Comparison of ENCODE assay signal across 1 cellular context in genomic region chr15:41692049-41692448, GRCh38.
TF ChIP-seq lines count a peak whose summit lies in the region.

No MANE protein-coding gene starts in this region.

TF ChIP-seq in SK-N-SH, 30 proteins besides CTCF, POLR2A, EP300 and RAD21 (continued from another document):
- TF ChIP-seq, protein P1, sequence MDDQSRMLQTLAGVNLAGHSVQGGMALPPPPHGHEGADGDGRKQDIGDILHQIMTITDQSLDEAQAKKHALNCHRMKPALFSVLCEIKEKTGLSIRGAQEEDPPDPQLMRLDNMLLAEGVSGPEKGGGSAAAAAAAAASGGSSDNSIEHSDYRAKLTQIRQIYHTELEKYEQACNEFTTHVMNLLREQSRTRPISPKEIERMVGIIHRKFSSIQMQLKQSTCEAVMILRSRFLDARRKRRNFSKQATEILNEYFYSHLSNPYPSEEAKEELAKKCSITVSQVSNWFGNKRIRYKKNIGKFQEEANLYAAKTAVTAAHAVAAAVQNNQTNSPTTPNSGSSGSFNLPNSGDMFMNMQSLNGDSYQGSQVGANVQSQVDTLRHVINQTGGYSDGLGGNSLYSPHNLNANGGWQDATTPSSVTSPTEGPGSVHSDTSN (IDR thresholded peaks at IDR 0.05): no peak
- no peak for TF ChIP-seq JUND (IDR thresholded peaks at IDR 0.05)
- no peak for TF ChIP-seq MEF2A (IDR thresholded peaks at IDR 0.05; ENCODE audit: borderline replicate concordance, low read depth)
- no peak for TF ChIP-seq MXI1 (IDR thresholded peaks at IDR 0.05; ENCODE audit: low read depth, low read length)
- no peak for TF ChIP-seq MAX (IDR thresholded peaks at IDR 0.05; ENCODE audit: low read depth)
- TF ChIP-seq RXRA (IDR thresholded peaks at IDR 0.05; ENCODE audit: borderline replicate concordance, low read depth): no peak
- TF ChIP-seq EZH2phosphoT487 (IDR thresholded peaks at IDR 0.05; ENCODE audit: borderline replicate concordance, low read depth): no peak
- TF ChIP-seq POLR2AphosphoS5 (IDR thresholded peaks at IDR 0.05; ENCODE audit: low read depth, low read length): no peak
- TF ChIP-seq RFX5 (IDR thresholded peaks at IDR 0.05; ENCODE audit: low read length): no peak
- TF ChIP-seq NRF1 (IDR thresholded peaks at IDR 0.05; ENCODE audit: low read depth, low read length): no peak
- TF ChIP-seq NFIC (IDR thresholded peaks at IDR 0.05; ENCODE audit: borderline replicate concordance): no peak
- no peak for TF ChIP-seq TCF12 (IDR thresholded peaks at IDR 0.05)
- no peak for TF ChIP-seq ZBTB33 (IDR thresholded peaks at IDR 0.05; ENCODE audit: borderline replicate concordance, low read depth)
- no peak for TF ChIP-seq RCOR1 (IDR thresholded peaks at IDR 0.05; ENCODE audit: low read length)
- no peak for TF ChIP-seq YY1 (IDR thresholded peaks at IDR 0.05; ENCODE audit: low read depth)
- no peak for TF ChIP-seq SIN3A (IDR thresholded peaks at IDR 0.05; ENCODE audit: borderline replicate concordance, low read depth, low read length)
- no peak for TF ChIP-seq ELF1 (IDR thresholded peaks at IDR 0.05)
